8 cellular contexts compared by ENCODE assay signal in the genomic region with DNA sequence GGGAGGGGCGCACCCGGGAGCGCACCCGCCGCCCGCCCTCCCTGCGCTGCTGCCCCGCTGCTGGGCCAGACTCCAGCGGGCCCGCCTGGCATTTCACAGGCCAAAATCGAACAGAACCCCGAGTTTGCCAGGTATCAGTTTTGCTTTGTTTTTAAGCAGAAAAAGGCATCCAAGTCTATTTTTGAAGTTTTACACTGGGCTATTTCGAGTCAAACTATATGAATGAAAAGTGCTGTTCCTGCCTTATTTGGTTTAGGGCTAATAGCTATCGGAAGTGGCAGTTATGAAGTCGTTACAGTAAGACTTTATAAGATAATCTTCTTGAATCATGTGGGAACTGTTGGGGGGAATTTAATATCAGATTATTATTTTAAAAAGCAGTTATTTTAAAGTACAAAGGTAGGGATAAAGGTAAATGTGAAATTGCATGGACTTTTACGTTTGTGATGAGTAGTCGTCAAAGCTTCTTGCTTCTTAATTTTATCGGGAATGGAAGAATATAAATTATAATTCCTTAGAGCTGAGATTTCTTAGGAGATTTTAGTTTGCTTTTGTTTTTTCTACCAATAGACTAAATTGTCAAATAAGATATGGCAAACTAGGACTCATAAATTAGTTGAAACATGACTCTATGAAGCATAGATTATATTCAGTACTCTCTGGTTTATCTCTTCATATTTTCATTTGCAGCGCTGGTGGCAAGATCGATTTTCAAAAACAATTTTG. TPM values are rescaled to one million over a fixed set of nuclear protein-coding genes. Genes with fewer than 3 reads are reported as not detected.
DNase-seq lines count a peak whose midpoint lies in the region; ATAC-seq and TF ChIP-seq lines count a peak whose summit lies in the region.

No MANE protein-coding gene starts in this region.

- H3K27me3 ChIP-seq in CD8-positive, alpha-beta T cell (ENCODE audit: insufficient read depth, low read length) = no peaks in the 10 kb centered on the region

- no peaks in the 10 kb centered on the region for H3K9me3 ChIP-seq in CD8-positive, alpha-beta T cell (ENCODE audit: low read length)
- H3K9me3 ChIP-seq in mesodermal cell (ENCODE audit: control insufficient read depth, low read length) = no peaks in the 10 kb centered on the region

- no peaks in the 10 kb centered on the region for H3K36me3 ChIP-seq in CD8-positive, alpha-beta T cell (ENCODE audit: insufficient read depth, low read length)
- H3K36me3 ChIP-seq in mesodermal cell (ENCODE audit: control insufficient read depth, insufficient read depth, low read length) = peaks cover under 1% of the 10 kb centered on the region

- CTCF ChIA-PET in CD8-positive, alpha-beta T cell (lab: Charles Lee) = no interaction called here
- CTCF ChIA-PET in MCF 10A (lab: Yijun Ruan, JAX) = interaction anchor here (0.6 kb wide), 1 partner anchor 599 kb away, joined by 3 read pairs; no protein-coding TSS in a partner anchor

- DNase-seq in CD8-positive, alpha-beta T cell = no peak
- DNase-seq in MCF 10A (ENCODE audit: unreplicated experiment) (no peak), NCI-H2107 treated with DMSO at 0.1 percent for 48 hours (lab: John Stamatoyannopoulos, UW; ENCODE audit: unreplicated experiment) (no peak)

- 2 to 4% methylated on average over 12 to 13 of the region's 20 CpGs for WGBS in mesodermal cell (ENCODE audit: insufficient coverage in 2 of 2), 2 experiments

- peaks cover 6% of the 10 kb centered on the region for H3K4me1 Mint-ChIP-seq in CD8-positive, alpha-beta T cell (ENCODE audit: low read depth)
- H3K4me1 Mint-ChIP-seq in MCF 10A (ENCODE audit: insufficient read depth, unreplicated experiment) = peaks cover 16% of the 10 kb centered on the region

- peak overlapping the region; percentile 32 for H3K4me3 ChIP-seq in CD8-positive, alpha-beta T cell (ENCODE audit: low read depth, low read length)
- H3K4me3 ChIP-seq in mesodermal cell (ENCODE audit: extremely low read depth, insufficient read depth, low read length, poor library complexity, severe bottlenecking) = peak overlapping the region; percentile 78

- H3K4me3 Mint-ChIP-seq in CD8-positive, alpha-beta T cell = peak overlapping the region; percentile 68
- peak overlapping the region; percentile 66 for H3K4me3 Mint-ChIP-seq in MCF 10A (ENCODE audit: unreplicated experiment)

- POLR2A ChIA-PET in CD8-positive, alpha-beta T cell (lab: Charles Lee) = no interaction called here
- POLR2A ChIA-PET in MCF 10A (lab: Yijun Ruan, JAX) = interaction anchor here (0.6 to 1.0 kb wide), 4 partner anchors 11 to 477 kb away, joined by 3 to 6 read pairs (median 3); a partner anchor contains a TSS

- no peak for TF ChIP-seq CTCF in CD8-positive, alpha-beta T cell (IDR thresholded peaks at IDR 0.05)
- TF ChIP-seq CTCF in MCF 10A (IDR thresholded peaks at IDR 0.05; ENCODE audit: unreplicated experiment) = no peak

- H3K27me3 Mint-ChIP-seq in CD8-positive, alpha-beta T cell (ENCODE audit: low read depth) = peaks cover 54% of the 10 kb centered on the region
- H3K27me3 Mint-ChIP-seq in MCF 10A (ENCODE audit: insufficient read depth, unreplicated experiment) = no peaks in the 10 kb centered on the region

- H3K9me3 Mint-ChIP-seq in CD8-positive, alpha-beta T cell = no peaks in the 10 kb centered on the region
- H3K9me3 Mint-ChIP-seq in MCF 10A (ENCODE audit: unreplicated experiment) = no peaks in the 10 kb centered on the region

- ATAC-seq in CD8-positive, alpha-beta T cell = no peak
- peak; percentile 7 for ATAC-seq in HG03175 (IDR thresholded peaks at IDR 0.05; ENCODE audit: unreplicated experiment)
- no peak for ATAC-seq in HG02642 (IDR thresholded peaks at IDR 0.05; ENCODE audit: poor library complexity, unreplicated experiment)
- ATAC-seq in HG03457 (IDR thresholded peaks at IDR 0.05; ENCODE audit: unreplicated experiment) = no peak
- ATAC-seq in HG03095 (IDR thresholded peaks at IDR 0.05; ENCODE audit: unreplicated experiment) = no peak

- no peak overlapping the region for H3K27ac Mint-ChIP-seq in CD8-positive, alpha-beta T cell
- H3K27ac Mint-ChIP-seq in MCF 10A (ENCODE audit: low read depth, unreplicated experiment) = peak overlapping the region; percentile 13

- H3K36me3 Mint-ChIP-seq in CD8-positive, alpha-beta T cell = no peaks in the 10 kb centered on the region
- H3K36me3 Mint-ChIP-seq in MCF 10A (ENCODE audit: insufficient read depth, unreplicated experiment) = no peaks in the 10 kb centered on the region

- no peak overlapping the region for H3K27ac ChIP-seq in CD8-positive, alpha-beta T cell (ENCODE audit: low read depth, low read length)
- peak overlapping the region; percentile 88 for H3K27ac ChIP-seq in mesodermal cell (ENCODE audit: low read depth, low read length, severe bottlenecking)

- BruUV-seq in MCF 10A (replicated peaks; lab: Mats Ljungman, UMichigan) = TSS peak; percentile 26

- H3K4me1 ChIP-seq in CD8-positive, alpha-beta T cell (ENCODE audit: insufficient read depth, low read length) = peaks cover 6% of the 10 kb centered on the region
- H3K4me1 ChIP-seq in mesodermal cell (ENCODE audit: control insufficient read depth, insufficient read depth, low read length, poor library complexity, severe bottlenecking) = peaks cover 5% of the 10 kb centered on the region

- intact Hi-C loops in CD8-positive, alpha-beta T cell (cut with DNase I, micrococcal nuclease) = no loop called here
- intact Hi-C loops in MCF 10A (cut with micrococcal nuclease) = loop anchor here (5.0 kb wide), 1 partner anchor 107 kb away; no protein-coding TSS in a partner anchor

RNA-seq across cellular contexts. Expression of a gene that starts 1.1 kb away (rescaled TPM):
- not detected for total RNA-seq in CD8-positive, alpha-beta T cell
- 31.1 and 35.1 TPM in 2 replicates for total RNA-seq in MCF 10A (2022)
- 26.5 TPM for polyA plus RNA-seq in mesodermal cell (2013, experiment 1 of 2)
- polyA plus RNA-seq in mesodermal cell (2013, experiment 2 of 2) = 25.9 TPM

Comparison
In these comparisons a context has a peak if more than half of its experiments do, and no peak if none do; other contexts are left out.
1. RNA of a gene that starts 1.1 kb away (total RNA-seq): 31.1 to 35.1 TPM in MCF 10A; not detected in CD8-positive, alpha-beta T cell; every median in the first group is over 10 times any median in the second.